Comparison of ENCODE assay signal across 11 cellular contexts in the genomic region with DNA sequence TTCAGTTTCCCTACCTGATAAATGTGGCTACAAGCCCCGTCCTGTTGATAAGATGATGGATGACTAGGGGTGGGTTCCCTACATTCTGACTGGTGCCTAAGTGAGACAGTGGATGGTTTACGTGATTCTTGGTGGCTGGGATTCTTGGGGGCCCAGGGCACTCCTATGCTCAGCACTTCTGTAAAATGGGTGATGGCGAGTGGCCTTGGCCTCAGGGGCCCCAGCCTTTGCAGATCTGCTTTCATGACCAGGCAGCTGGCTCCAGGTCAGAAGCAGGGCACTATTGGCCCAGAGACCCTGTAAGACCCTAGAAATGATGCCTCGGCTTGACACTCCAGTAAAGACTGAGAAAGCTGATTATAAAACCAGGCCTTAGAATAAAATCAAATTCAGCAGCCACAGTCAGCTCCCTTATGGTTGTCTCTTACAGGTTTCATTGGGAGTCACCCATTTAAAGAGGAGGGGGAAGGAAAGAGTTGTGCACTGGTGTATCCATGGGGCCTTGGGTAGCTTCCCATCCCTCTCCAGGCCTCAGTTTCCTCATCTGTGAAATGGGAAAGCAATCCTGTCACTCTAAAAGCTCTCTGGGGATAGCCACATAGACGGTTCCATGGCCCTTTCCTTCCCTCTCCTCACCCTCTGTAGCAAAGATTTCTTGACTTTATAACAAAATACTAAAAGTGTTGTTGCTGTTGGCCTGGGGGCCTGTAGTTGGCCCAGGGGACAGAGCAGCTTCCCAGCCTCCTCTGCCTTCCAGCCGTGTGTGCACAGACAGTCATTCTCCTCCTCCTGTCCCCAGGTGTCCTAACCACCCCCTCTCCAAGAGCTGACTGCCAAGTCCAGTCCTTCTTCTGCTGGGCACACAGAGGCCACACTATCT. TPM values are rescaled to one million over a fixed set of nuclear protein-coding genes. Genes with fewer than 3 reads are reported as not detected.
DNase-seq lines count a peak whose midpoint lies in the region; ATAC-seq and TF ChIP-seq lines count a peak whose summit lies in the region.
"Had no signal": no experiment of that assay in that cellular context is flagged by ENCODE, and none has a peak within 500 bp of the region (broad histone marks: within the 10 kb centered on the region; RNA-seq: fewer than 3 reads in every experiment).

No MANE protein-coding gene starts in this region.

- H3K4me1 ChIP-seq in left lung (peaks cover 0 to 89% of the 10 kb centered on the region in 2 donors), subcutaneous abdominal adipose tissue (ENCODE audit: control insufficient read depth in 5 of 5, insufficient read depth in 5 of 5, low read length in 5 of 5) (peaks cover 0 to 38% (median 0%) of the 10 kb centered on the region in 5 donors)

- peaks cover 28% of the 10 kb centered on the region for H3K36me3 Mint-ChIP-seq in activated naive CD4-positive, alpha-beta T cell treated with anti-CD3 and anti-CD28 coated beads for 36 hours (ENCODE audit: low read depth)
- H3K36me3 Mint-ChIP-seq in osteocyte (ENCODE audit: unreplicated experiment), result no peaks in the 10 kb centered on the region

- H2AFZ ChIP-seq in SU-DHL-6 (ENCODE audit: low read depth, low read length, severe bottlenecking), result no peak overlapping the region

- peak overlapping the region; percentile 51 for H3K4me2 ChIP-seq in SU-DHL-6 (ENCODE audit: low read depth, low read length, poor library complexity, severe bottlenecking)

- H3K9me2 ChIP-seq in SU-DHL-6 (replicated peaks; ENCODE audit: insufficient read depth, low read length), result no peaks in the 10 kb centered on the region

- H3K4me3 Mint-ChIP-seq in activated naive CD4-positive, alpha-beta T cell treated with anti-CD3 and anti-CD28 coated beads for 36 hours, result peak overlapping the region; percentile 83
- no peak overlapping the region for H3K4me3 Mint-ChIP-seq in osteocyte (ENCODE audit: unreplicated experiment)

- no peaks in the 10 kb centered on the region for H4K20me1 ChIP-seq in SU-DHL-6 (ENCODE audit: low read depth, low read length)

- ATAC-seq in left lung, result no peak
- no peak for ATAC-seq in HG02642 (IDR thresholded peaks at IDR 0.05; ENCODE audit: poor library complexity, unreplicated experiment)

- H3K9me3 ChIP-seq in SU-DHL-6 (ENCODE audit: insufficient read depth, low read length), result no peaks in the 10 kb centered on the region
- no peaks in the 10 kb centered on the region for H3K9me3 ChIP-seq in left lung
- no peaks in the 10 kb centered on the region for H3K9me3 ChIP-seq in subcutaneous abdominal adipose tissue (ENCODE audit: control insufficient read depth in 5 of 5, low read length in 5 of 5)

- H3K4me3 ChIP-seq in SU-DHL-6 (ENCODE audit: insufficient read depth, low read length, poor library complexity, severe bottlenecking) (no peak overlapping the region), left lung (peak overlapping the region; percentile 13 to 61), subcutaneous abdominal adipose tissue (ENCODE audit: low read depth in 1 of 5, low read length in 5 of 5) (peak overlapping the region in 3 of 5 donors; percentile 46 to 58 (median 54))

- no peaks in the 10 kb centered on the region for H3K27me3 ChIP-seq in SU-DHL-6 (ENCODE audit: low read length)
- H3K27me3 ChIP-seq in left lung, result no peaks in the 10 kb centered on the region
- peaks cover 0 to 1% (median 0%) of the 10 kb centered on the region in 5 donors for H3K27me3 ChIP-seq in subcutaneous abdominal adipose tissue (ENCODE audit: control insufficient read depth in 5 of 5, insufficient read depth in 4 of 5, low read length in 5 of 5)

- TF ChIP-seq CTCF in SU-DHL-6 (IDR thresholded peaks at IDR 0.05; ENCODE audit: insufficient read depth, low read length, poor library complexity, severe bottlenecking) (no peak), left lung (IDR thresholded peaks at IDR 0.05) (no peak), osteocyte (IDR thresholded peaks at IDR 0.05) (no peak)

- H3K27ac Mint-ChIP-seq in activated naive CD4-positive, alpha-beta T cell treated with anti-CD3 and anti-CD28 coated beads for 36 hours, result peak overlapping the region; percentile 93
- no peak overlapping the region for H3K27ac Mint-ChIP-seq in osteocyte (ENCODE audit: unreplicated experiment)

- H3F3A ChIP-seq in SU-DHL-6 (ENCODE audit: insufficient read depth), result no peaks in the 10 kb centered on the region

- no peaks in the 10 kb centered on the region for H3K9me3 Mint-ChIP-seq in activated naive CD4-positive, alpha-beta T cell treated with anti-CD3 and anti-CD28 coated beads for 36 hours
- H3K9me3 Mint-ChIP-seq in osteocyte (ENCODE audit: unreplicated experiment), result no peaks in the 10 kb centered on the region

- peak overlapping the region; percentile 42; the same call in 1 of the 2 replicates for H3K9ac ChIP-seq in SU-DHL-6 (ENCODE audit: low read length)
- peak overlapping the region in 1 of 5 donors; percentile 37 for H3K9ac ChIP-seq in subcutaneous abdominal adipose tissue (ENCODE audit: low read length in 5 of 5)

- no peaks in the 10 kb centered on the region for H3K79me2 ChIP-seq in SU-DHL-6 (ENCODE audit: insufficient read depth, low read length)

- no peak overlapping the region for H3K27ac ChIP-seq in SU-DHL-6 (ENCODE audit: low read depth, low read length)
- peak overlapping the region in 1 of 2 donors; percentile 81 for H3K27ac ChIP-seq in left lung
- no peak overlapping the region for H3K27ac ChIP-seq in subcutaneous abdominal adipose tissue (ENCODE audit: low read depth, low read length)

- CTCF ChIA-PET in activated naive CD4-positive, alpha-beta T cell treated with anti-CD3 and anti-CD28 coated beads for 36 hours (lab: Charles Lee), result interaction anchor here (0.7 to 24.9 kb wide), 7 partner anchors 12 to 127 kb away, joined by 3 to 532 read pairs (median 5); a partner anchor contains a TSS

- peaks cover 70% of the 10 kb centered on the region for H3K4me1 Mint-ChIP-seq in activated naive CD4-positive, alpha-beta T cell treated with anti-CD3 and anti-CD28 coated beads for 36 hours (ENCODE audit: low read depth)
- H3K4me1 Mint-ChIP-seq in osteocyte (ENCODE audit: unreplicated experiment), result no peaks in the 10 kb centered on the region

- H3K36me3 ChIP-seq in SU-DHL-6 (ENCODE audit: low read length) (no peaks in the 10 kb centered on the region), left lung (peaks cover 0 to 21% of the 10 kb centered on the region in 2 donors), subcutaneous abdominal adipose tissue (ENCODE audit: control insufficient read depth in 5 of 5, insufficient read depth in 5 of 5, low read length in 5 of 5) (peaks cover 0 to 8% (median 0%) of the 10 kb centered on the region in 5 donors)

- intact Hi-C loops in activated naive CD4-positive, alpha-beta T cell treated with anti-CD3 and anti-CD28 coated beads for 36 hours (cut with micrococcal nuclease), result no loop called here
- intact Hi-C loops in left lung (cut with DNase I), result loop anchor here in 1 of 2 donors (10.0 kb wide), 1 partner anchor 125 kb away; no protein-coding TSS in a partner anchor

- H3K27me3 Mint-ChIP-seq in activated naive CD4-positive, alpha-beta T cell treated with anti-CD3 and anti-CD28 coated beads for 36 hours (ENCODE audit: low read depth), result no peaks in the 10 kb centered on the region
- H3K27me3 Mint-ChIP-seq in osteocyte (ENCODE audit: unreplicated experiment), result peaks cover 3% of the 10 kb centered on the region

- DNase-seq in activated naive CD4-positive, alpha-beta T cell treated with anti-CD3 and anti-CD28 coated beads for 36 hours, result no peak
- DNase-seq in activated naive CD4-positive, alpha-beta T cell (lab: John Stamatoyannopoulos, UW), result no peak
- no peak for DNase-seq in left lung
- DNase-seq in NCI-H2227 (lab: John Stamatoyannopoulos, UW; ENCODE audit: unreplicated experiment), result no peak
- DNase-seq in osteocyte (ENCODE audit: extremely low spot score, unreplicated experiment), result no peak
- DNase-seq: Kasumi-1, occipital lobe had no signal

RNA-seq across cellular contexts. Expression of a gene that starts 1.2 kb away (rescaled TPM):
- 10 to 100 TPM; 29.6 to 30.3 TPM for total RNA-seq in activated naive CD4-positive, alpha-beta T cell treated with anti-CD3 and anti-CD28 coated beads for 36 hours
- 10 to 100 TPM in 1 of 2 donors, 1 to 10 TPM in 1; 6.4 to 17.6 TPM for total RNA-seq in left lung
- total RNA-seq in osteocyte, result not detected in 2 replicates
- total RNA-seq: endothelial cell of umbilical vein had no signal

RNA-seq across cellular contexts. Expression of a gene that starts 13.5 kb away (rescaled TPM):
- total RNA-seq in activated naive CD4-positive, alpha-beta T cell treated with anti-CD3 and anti-CD28 coated beads for 36 hours, result 1 to 10 TPM; 1.2 to 1.7 TPM
- total RNA-seq in left lung (10 to 100 TPM in 1 of 2 donors, 1 to 10 TPM in 1; 3.4 to 15.2 TPM), osteocyte (not detected in 2 replicates)
